ENCODE assay signal across 1 cellular context in the genomic region with DNA sequence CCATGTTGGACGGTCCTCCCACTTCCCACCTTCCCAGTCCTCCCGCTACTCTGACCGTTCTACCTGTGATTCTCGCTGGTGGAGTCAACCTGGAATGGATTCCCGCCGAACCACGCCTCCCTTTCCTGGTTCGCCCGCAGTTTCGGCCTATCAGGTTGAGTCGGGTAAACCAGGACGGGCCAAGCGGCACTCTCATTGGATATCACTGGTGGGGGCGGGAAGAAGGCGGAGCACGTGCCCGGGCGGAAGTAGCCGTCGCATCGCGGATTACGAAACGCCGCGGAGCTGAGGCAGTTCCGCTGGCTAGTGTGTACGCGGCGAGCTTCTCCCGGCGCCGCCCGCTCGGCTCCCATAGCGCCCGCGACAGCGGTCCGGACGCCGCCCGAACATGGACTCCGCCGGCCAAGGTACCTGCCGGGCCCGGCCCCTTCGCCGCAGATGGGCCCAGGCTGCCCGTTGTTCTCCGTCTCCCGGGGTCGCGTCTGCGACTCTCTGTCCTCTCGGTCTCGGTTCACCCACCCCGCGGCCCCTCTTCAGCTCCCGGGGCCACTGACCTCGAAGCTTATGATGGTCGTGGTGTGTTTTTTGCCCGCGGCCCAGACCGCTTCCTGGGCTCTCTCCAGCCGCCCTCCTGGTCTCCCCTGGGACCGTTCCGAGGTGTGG.
TF ChIP-seq lines count a peak whose summit lies in the region.

A gene (plus strand): TSS at position 293 of the 663 bp plus-strand sequence. CDS start 96 bp downstream, at position 389.

TF ChIP-seq in HepG2, 621 proteins besides CTCF, POLR2A, EP300 and RAD21 (continued from another document and continues in another):
- TF ChIP-seq, protein P1, sequence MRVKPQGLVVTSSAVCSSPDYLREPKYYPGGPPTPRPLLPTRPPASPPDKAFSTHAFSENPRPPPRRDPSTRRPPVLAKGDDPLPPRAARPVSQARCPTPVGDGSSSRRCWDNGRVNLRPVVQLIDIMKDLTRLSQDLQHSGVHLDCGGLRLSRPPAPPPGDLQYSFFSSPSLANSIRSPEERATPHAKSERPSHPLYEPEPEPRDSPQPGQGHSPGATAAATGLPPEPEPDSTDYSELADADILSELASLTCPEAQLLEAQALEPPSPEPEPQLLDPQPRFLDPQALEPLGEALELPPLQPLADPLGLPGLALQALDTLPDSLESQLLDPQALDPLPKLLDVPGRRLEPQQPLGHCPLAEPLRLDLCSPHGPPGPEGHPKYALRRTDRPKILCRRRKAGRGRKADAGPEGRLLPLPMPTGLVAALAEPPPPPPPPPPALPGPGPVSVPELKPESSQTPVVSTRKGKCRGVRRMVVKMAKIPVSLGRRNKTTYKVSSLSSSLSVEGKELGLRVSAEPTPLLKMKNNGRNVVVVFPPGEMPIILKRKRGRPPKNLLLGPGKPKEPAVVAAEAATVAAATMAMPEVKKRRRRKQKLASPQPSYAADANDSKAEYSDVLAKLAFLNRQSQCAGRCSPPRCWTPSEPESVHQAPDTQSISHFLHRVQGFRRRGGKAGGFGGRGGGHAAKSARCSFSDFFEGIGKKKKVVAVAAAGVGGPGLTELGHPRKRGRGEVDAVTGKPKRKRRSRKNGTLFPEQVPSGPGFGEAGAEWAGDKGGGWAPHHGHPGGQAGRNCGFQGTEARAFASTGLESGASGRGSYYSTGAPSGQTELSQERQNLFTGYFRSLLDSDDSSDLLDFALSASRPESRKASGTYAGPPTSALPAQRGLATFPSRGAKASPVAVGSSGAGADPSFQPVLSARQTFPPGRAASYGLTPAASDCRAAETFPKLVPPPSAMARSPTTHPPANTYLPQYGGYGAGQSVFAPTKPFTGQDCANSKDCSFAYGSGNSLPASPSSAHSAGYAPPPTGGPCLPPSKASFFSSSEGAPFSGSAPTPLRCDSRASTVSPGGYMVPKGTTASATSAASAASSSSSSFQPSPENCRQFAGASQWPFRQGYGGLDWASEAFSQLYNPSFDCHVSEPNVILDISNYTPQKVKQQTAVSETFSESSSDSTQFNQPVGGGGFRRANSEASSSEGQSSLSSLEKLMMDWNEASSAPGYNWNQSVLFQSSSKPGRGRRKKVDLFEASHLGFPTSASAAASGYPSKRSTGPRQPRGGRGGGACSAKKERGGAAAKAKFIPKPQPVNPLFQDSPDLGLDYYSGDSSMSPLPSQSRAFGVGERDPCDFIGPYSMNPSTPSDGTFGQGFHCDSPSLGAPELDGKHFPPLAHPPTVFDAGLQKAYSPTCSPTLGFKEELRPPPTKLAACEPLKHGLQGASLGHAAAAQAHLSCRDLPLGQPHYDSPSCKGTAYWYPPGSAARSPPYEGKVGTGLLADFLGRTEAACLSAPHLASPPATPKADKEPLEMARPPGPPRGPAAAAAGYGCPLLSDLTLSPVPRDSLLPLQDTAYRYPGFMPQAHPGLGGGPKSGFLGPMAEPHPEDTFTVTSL (CRISPR knock-in tag; IDR thresholded peaks at IDR 0.05; ENCODE audit: borderline replicate concordance), result peak; percentile 38; the same call in 1 of the 2 replicates
- TF ChIP-seq, protein P2, sequence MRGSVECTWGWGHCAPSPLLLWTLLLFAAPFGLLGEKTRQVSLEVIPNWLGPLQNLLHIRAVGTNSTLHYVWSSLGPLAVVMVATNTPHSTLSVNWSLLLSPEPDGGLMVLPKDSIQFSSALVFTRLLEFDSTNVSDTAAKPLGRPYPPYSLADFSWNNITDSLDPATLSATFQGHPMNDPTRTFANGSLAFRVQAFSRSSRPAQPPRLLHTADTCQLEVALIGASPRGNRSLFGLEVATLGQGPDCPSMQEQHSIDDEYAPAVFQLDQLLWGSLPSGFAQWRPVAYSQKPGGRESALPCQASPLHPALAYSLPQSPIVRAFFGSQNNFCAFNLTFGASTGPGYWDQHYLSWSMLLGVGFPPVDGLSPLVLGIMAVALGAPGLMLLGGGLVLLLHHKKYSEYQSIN (CRISPR knock-in tag; IDR thresholded peaks at IDR 0.05; ENCODE audit: borderline replicate concordance), result no peak; the same call in 1 of the 2 replicates
- TF ChIP-seq TEAD3 (CRISPR knock-in tag; optimal IDR thresholded peaks at IDR 0.05; ENCODE audit: borderline replicate concordance) (peak; percentile 87), SOX6 (IDR thresholded peaks at IDR 0.05) (no peak), SOX6 (CRISPR knock-in tag; IDR thresholded peaks at IDR 0.05) (peak; percentile 82), ZNF768 (CRISPR knock-in tag; IDR thresholded peaks at IDR 0.05) (peak; percentile 68; the same call in 1 of the 2 replicates), NFATC3 (CRISPR knock-in tag; IDR thresholded peaks at IDR 0.05) (no peak), ELF3 (CRISPR knock-in tag; IDR thresholded peaks at IDR 0.05) (peak; percentile 99), ZNF235 (CRISPR knock-in tag; IDR thresholded peaks at IDR 0.05; ENCODE audit: borderline replicate concordance) (peak; percentile 48; the same call in 1 of the 2 replicates), ZNF629 (CRISPR knock-in tag; conservative IDR thresholded peaks at IDR 0.05) (0 out of 2 replicates have a peak, but pooled peaks have one; percentile 9), ZBTB7A (CRISPR knock-in tag; IDR thresholded peaks at IDR 0.05) (peak; percentile 91), YEATS4 (CRISPR knock-in tag; IDR thresholded peaks at IDR 0.05; ENCODE audit: borderline replicate concordance) (peak; percentile 98), ZNF44 (CRISPR knock-in tag; IDR thresholded peaks at IDR 0.05) (0 out of 2 replicates have a peak, but pooled peaks have one; percentile 3), TCF7 (IDR thresholded peaks at IDR 0.05; ENCODE audit: low read depth) (no peak), FOXA3 (CRISPR knock-in tag; IDR thresholded peaks at IDR 0.05) (peak; percentile 85), SALL1 (CRISPR knock-in tag; IDR thresholded peaks at IDR 0.05) (peak; percentile 97), HDAC1 (CRISPR knock-in tag; IDR thresholded peaks at IDR 0.05) (peak; percentile 99), ZNF670 (CRISPR knock-in tag; IDR thresholded peaks at IDR 0.05; ENCODE audit: borderline replicate concordance) (no peak; the same call in 1 of the 2 replicates), NRL (CRISPR knock-in tag; IDR thresholded peaks at IDR 0.05; ENCODE audit: borderline replicate concordance) (peak; percentile 99), ZFP37 (CRISPR knock-in tag; IDR thresholded peaks at IDR 0.05; ENCODE audit: borderline replicate concordance) (no peak), ZNF138 (CRISPR knock-in tag; IDR thresholded peaks at IDR 0.05; ENCODE audit: low read depth) (0 out of 2 replicates have a peak, but pooled peaks have one; percentile 91), ZNF605 (CRISPR knock-in tag; IDR thresholded peaks at IDR 0.05) (peak; percentile 95), ZNF792 (CRISPR knock-in tag; IDR thresholded peaks at IDR 0.05) (peak; percentile 96), ZSCAN12 (CRISPR knock-in tag; IDR thresholded peaks at IDR 0.05) (peak; percentile 97), ZNF296 (CRISPR knock-in tag; conservative IDR thresholded peaks at IDR 0.05) (peak; percentile 85; the same call in 1 of the 2 replicates), NR1H2 (CRISPR knock-in tag; IDR thresholded peaks at IDR 0.05; ENCODE audit: borderline replicate concordance, low read depth) (peak; percentile 95), ZNF335 (CRISPR knock-in tag; IDR thresholded peaks at IDR 0.05) (peak; percentile 64), ZNF468 (CRISPR knock-in tag; IDR thresholded peaks at IDR 0.05) (peak; percentile 98; the same call in 1 of the 2 replicates), RBM22 (optimal IDR thresholded peaks at IDR 0.05; ENCODE audit: low read length) (no peak), ARNT (IDR thresholded peaks at IDR 0.05) (no peak), RAD51 (IDR thresholded peaks at IDR 0.05; ENCODE audit: borderline replicate concordance) (peak; percentile 80), MATR3 (CRISPR knock-in tag; IDR thresholded peaks at IDR 0.05) (no peak), TRIM24 (CRISPR knock-in tag; IDR thresholded peaks at IDR 0.05) (no peak), GZF1 (CRISPR knock-in tag; IDR thresholded peaks at IDR 0.05) (peak; percentile 82; the same call in 1 of the 2 replicates), TGIF2 (CRISPR knock-in tag; IDR thresholded peaks at IDR 0.05) (peak; percentile 76)
- TF ChIP-seq, protein P3, sequence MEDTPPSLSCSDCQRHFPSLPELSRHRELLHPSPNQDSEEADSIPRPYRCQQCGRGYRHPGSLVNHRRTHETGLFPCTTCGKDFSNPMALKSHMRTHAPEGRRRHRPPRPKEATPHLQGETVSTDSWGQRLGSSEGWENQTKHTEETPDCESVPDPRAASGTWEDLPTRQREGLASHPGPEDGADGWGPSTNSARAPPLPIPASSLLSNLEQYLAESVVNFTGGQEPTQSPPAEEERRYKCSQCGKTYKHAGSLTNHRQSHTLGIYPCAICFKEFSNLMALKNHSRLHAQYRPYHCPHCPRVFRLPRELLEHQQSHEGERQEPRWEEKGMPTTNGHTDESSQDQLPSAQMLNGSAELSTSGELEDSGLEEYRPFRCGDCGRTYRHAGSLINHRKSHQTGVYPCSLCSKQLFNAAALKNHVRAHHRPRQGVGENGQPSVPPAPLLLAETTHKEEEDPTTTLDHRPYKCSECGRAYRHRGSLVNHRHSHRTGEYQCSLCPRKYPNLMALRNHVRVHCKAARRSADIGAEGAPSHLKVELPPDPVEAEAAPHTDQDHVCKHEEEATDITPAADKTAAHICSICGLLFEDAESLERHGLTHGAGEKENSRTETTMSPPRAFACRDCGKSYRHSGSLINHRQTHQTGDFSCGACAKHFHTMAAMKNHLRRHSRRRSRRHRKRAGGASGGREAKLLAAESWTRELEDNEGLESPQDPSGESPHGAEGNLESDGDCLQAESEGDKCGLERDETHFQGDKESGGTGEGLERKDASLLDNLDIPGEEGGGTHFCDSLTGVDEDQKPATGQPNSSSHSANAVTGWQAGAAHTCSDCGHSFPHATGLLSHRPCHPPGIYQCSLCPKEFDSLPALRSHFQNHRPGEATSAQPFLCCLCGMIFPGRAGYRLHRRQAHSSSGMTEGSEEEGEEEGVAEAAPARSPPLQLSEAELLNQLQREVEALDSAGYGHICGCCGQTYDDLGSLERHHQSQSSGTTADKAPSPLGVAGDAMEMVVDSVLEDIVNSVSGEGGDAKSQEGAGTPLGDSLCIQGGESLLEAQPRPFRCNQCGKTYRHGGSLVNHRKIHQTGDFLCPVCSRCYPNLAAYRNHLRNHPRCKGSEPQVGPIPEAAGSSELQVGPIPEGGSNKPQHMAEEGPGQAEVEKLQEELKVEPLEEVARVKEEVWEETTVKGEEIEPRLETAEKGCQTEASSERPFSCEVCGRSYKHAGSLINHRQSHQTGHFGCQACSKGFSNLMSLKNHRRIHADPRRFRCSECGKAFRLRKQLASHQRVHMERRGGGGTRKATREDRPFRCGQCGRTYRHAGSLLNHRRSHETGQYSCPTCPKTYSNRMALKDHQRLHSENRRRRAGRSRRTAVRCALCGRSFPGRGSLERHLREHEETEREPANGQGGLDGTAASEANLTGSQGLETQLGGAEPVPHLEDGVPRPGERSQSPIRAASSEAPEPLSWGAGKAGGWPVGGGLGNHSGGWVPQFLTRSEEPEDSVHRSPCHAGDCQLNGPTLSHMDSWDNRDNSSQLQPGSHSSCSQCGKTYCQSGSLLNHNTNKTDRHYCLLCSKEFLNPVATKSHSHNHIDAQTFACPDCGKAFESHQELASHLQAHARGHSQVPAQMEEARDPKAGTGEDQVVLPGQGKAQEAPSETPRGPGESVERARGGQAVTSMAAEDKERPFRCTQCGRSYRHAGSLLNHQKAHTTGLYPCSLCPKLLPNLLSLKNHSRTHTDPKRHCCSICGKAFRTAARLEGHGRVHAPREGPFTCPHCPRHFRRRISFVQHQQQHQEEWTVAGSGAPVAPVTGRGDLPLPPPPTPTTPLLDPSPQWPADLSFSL (CRISPR knock-in tag; IDR thresholded peaks at IDR 0.05), result peak; percentile 63; the same call in 1 of the 2 replicates
- TF ChIP-seq, protein P4, sequence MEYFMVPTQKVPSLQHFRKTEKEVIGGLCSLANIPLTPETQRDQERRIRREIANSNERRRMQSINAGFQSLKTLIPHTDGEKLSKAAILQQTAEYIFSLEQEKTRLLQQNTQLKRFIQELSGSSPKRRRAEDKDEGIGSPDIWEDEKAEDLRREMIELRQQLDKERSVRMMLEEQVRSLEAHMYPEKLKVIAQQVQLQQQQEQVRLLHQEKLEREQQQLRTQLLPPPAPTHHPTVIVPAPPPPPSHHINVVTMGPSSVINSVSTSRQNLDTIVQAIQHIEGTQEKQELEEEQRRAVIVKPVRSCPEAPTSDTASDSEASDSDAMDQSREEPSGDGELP (IDR thresholded peaks at IDR 0.05; ENCODE audit: borderline replicate concordance, low read depth), result peak; percentile 49; the same call in 1 of the 2 replicates
- TF ChIP-seq, protein P5, sequence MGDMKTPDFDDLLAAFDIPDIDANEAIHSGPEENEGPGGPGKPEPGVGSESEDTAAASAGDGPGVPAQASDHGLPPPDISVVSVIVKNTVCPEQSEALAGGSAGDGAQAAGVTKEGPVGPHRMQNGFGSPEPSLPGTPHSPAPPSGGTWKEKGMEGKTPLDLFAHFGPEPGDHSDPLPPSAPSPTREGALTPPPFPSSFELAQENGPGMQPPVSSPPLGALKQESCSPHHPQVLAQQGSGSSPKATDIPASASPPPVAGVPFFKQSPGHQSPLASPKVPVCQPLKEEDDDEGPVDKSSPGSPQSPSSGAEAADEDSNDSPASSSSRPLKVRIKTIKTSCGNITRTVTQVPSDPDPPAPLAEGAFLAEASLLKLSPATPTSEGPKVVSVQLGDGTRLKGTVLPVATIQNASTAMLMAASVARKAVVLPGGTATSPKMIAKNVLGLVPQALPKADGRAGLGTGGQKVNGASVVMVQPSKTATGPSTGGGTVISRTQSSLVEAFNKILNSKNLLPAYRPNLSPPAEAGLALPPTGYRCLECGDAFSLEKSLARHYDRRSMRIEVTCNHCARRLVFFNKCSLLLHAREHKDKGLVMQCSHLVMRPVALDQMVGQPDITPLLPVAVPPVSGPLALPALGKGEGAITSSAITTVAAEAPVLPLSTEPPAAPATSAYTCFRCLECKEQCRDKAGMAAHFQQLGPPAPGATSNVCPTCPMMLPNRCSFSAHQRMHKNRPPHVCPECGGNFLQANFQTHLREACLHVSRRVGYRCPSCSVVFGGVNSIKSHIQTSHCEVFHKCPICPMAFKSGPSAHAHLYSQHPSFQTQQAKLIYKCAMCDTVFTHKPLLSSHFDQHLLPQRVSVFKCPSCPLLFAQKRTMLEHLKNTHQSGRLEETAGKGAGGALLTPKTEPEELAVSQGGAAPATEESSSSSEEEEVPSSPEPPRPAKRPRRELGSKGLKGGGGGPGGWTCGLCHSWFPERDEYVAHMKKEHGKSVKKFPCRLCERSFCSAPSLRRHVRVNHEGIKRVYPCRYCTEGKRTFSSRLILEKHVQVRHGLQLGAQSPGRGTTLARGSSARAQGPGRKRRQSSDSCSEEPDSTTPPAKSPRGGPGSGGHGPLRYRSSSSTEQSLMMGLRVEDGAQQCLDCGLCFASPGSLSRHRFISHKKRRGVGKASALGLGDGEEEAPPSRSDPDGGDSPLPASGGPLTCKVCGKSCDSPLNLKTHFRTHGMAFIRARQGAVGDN (CRISPR knock-in tag; IDR thresholded peaks at IDR 0.05), result peak; percentile 90
- TF ChIP-seq, protein P6, sequence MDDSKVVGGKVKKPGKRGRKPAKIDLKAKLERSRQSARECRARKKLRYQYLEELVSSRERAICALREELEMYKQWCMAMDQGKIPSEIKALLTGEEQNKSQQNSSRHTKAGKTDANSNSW (CRISPR knock-in tag; IDR thresholded peaks at IDR 0.05; ENCODE audit: borderline replicate concordance), result no peak
- TF ChIP-seq, protein P7, sequence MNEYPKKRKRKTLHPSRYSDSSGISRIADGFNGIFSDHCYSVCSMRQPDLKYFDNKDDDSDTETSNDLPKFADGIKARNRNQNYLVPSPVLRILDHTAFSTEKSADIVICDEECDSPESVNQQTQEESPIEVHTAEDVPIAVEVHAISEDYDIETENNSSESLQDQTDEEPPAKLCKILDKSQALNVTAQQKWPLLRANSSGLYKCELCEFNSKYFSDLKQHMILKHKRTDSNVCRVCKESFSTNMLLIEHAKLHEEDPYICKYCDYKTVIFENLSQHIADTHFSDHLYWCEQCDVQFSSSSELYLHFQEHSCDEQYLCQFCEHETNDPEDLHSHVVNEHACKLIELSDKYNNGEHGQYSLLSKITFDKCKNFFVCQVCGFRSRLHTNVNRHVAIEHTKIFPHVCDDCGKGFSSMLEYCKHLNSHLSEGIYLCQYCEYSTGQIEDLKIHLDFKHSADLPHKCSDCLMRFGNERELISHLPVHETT (CRISPR knock-in tag; conservative IDR thresholded peaks at IDR 0.05), result peak; percentile 97
